Comparison of ENCODE assay signal across 10 cellular contexts in genomic region chr3:132343018-132343612, GRCh38. TPM values are rescaled to one million over a fixed set of nuclear protein-coding genes. Genes with fewer than 3 reads are reported as not detected.
DNase-seq lines count a peak whose midpoint lies in the region; ATAC-seq lines count a peak whose summit lies in the region.
"Had no signal": no experiment of that assay in that cellular context is flagged by ENCODE, and none has a peak within 500 bp of the region (broad histone marks: within the 10 kb centered on the region; RNA-seq: fewer than 3 reads in every experiment).

No MANE protein-coding gene starts in this region.

- peaks cover 2% of the 10 kb centered on the region for H3K4me1 Mint-ChIP-seq in activated CD4-positive, alpha-beta T cell treated with anti-CD3 and anti-CD28 coated beads for 36 hours
- peaks cover 1% of the 10 kb centered on the region for H3K4me1 Mint-ChIP-seq in activated CD4-positive, alpha-beta T cell treated with anti-CD3 and anti-CD28 coated beads, Interleukin-2, amount 10 ng/mL, durations not matched to agents 7 days and 5 days
- H3K4me1 Mint-ChIP-seq: activated naive CD8-positive, alpha-beta T cell treated with anti-CD3 and anti-CD28 coated beads, Interleukin-2, amount 10 ng/mL, durations not matched to agents 7 days and 5 days had no signal

- peaks cover 4% of the 10 kb centered on the region for H3K27me3 Mint-ChIP-seq in activated CD4-positive, alpha-beta T cell treated with anti-CD3 and anti-CD28 coated beads for 36 hours
- H3K27me3 Mint-ChIP-seq in activated CD4-positive, alpha-beta T cell treated with anti-CD3 and anti-CD28 coated beads, Interleukin-2, amount 10 ng/mL, durations not matched to agents 7 days and 5 days = peaks cover 8% of the 10 kb centered on the region

- no peak overlapping the region for H3K27ac Mint-ChIP-seq in activated CD4-positive, alpha-beta T cell treated with anti-CD3 and anti-CD28 coated beads for 36 hours
- no peak overlapping the region for H3K27ac Mint-ChIP-seq in activated CD4-positive, alpha-beta T cell treated with anti-CD3 and anti-CD28 coated beads, Interleukin-2, amount 10 ng/mL, durations not matched to agents 7 days and 5 days
- H3K27ac Mint-ChIP-seq: activated naive CD8-positive, alpha-beta T cell treated with anti-CD3 and anti-CD28 coated beads, Interleukin-2, amount 10 ng/mL, durations not matched to agents 7 days and 5 days; CD8-positive, alpha-beta memory T cell had no signal

- CTCF ChIA-PET in activated CD4-positive, alpha-beta T cell treated with anti-CD3 and anti-CD28 coated beads for 36 hours (lab: Charles Lee) = interaction anchor here (0.6 to 2.3 kb wide), 20 partner anchors 8 to 1172 kb away, joined by 3 to 17 read pairs (median 4); no protein-coding TSS in a partner anchor
- CTCF ChIA-PET in activated CD4-positive, alpha-beta T cell treated with anti-CD3 and anti-CD28 coated beads, Interleukin-2, amount 10 ng/mL, durations not matched to agents 7 days and 5 days (lab: Charles Lee) = interaction anchor here (0.9 kb wide), 1 partner anchor 8 kb away, joined by 5 read pairs; no protein-coding TSS in a partner anchor

- POLR2A ChIA-PET in activated CD4-positive, alpha-beta T cell treated with anti-CD3 and anti-CD28 coated beads for 36 hours (lab: Charles Lee) = no interaction called here
- POLR2A ChIA-PET in activated CD4-positive, alpha-beta T cell treated with anti-CD3 and anti-CD28 coated beads, Interleukin-2, amount 10 ng/mL, durations not matched to agents 7 days and 5 days (lab: Charles Lee) = no interaction called here

- no peak for ATAC-seq in activated CD4-positive, alpha-beta T cell treated with anti-CD3 and anti-CD28 coated beads for 36 hours
- ATAC-seq in HG03066 (IDR thresholded peaks at IDR 0.05; ENCODE audit: low read depth, unreplicated experiment) = peak; percentile 58
- no peak for ATAC-seq in HG03521 (IDR thresholded peaks at IDR 0.05; ENCODE audit: unreplicated experiment)

- intact Hi-C loops in activated CD4-positive, alpha-beta T cell treated with anti-CD3 and anti-CD28 coated beads for 36 hours (cut with DNase I, micrococcal nuclease) = loop anchor here (1.0 to 5.0 kb wide), 2 partner anchors 90 to 306 kb away; partner anchors contain the start of gene CPNE4 (in 1 of the 2)
- intact Hi-C loops in head of caudate nucleus (cut with DNase I) = loop anchor here (2.0 kb wide), 1 partner anchor 88 kb away; no protein-coding TSS in a partner anchor

- H3K9me3 Mint-ChIP-seq in activated CD4-positive, alpha-beta T cell treated with anti-CD3 and anti-CD28 coated beads for 36 hours (ENCODE audit: low read depth) = no peaks in the 10 kb centered on the region
- H3K9me3 Mint-ChIP-seq in activated CD4-positive, alpha-beta T cell treated with anti-CD3 and anti-CD28 coated beads, Interleukin-2, amount 10 ng/mL, durations not matched to agents 7 days and 5 days = no peaks in the 10 kb centered on the region
- H3K9me3 Mint-ChIP-seq: activated naive CD8-positive, alpha-beta T cell treated with anti-CD3 and anti-CD28 coated beads, Interleukin-2, amount 10 ng/mL, durations not matched to agents 7 days and 5 days; CD8-positive, alpha-beta memory T cell had no signal

- no peak overlapping the region for H3K4me3 Mint-ChIP-seq in activated CD4-positive, alpha-beta T cell treated with anti-CD3 and anti-CD28 coated beads for 36 hours
- no peak overlapping the region for H3K4me3 Mint-ChIP-seq in activated CD4-positive, alpha-beta T cell treated with anti-CD3 and anti-CD28 coated beads, Interleukin-2, amount 10 ng/mL, durations not matched to agents 7 days and 5 days
- H3K4me3 Mint-ChIP-seq: activated naive CD8-positive, alpha-beta T cell treated with anti-CD3 and anti-CD28 coated beads, Interleukin-2, amount 10 ng/mL, durations not matched to agents 7 days and 5 days had no signal

- H3K36me3 Mint-ChIP-seq in activated CD4-positive, alpha-beta T cell treated with anti-CD3 and anti-CD28 coated beads for 36 hours (ENCODE audit: low read depth) = no peaks in the 10 kb centered on the region
- H3K36me3 Mint-ChIP-seq in activated CD4-positive, alpha-beta T cell treated with anti-CD3 and anti-CD28 coated beads, Interleukin-2, amount 10 ng/mL, durations not matched to agents 7 days and 5 days (ENCODE audit: low read depth) = no peaks in the 10 kb centered on the region
- H3K36me3 Mint-ChIP-seq: activated naive CD8-positive, alpha-beta T cell treated with anti-CD3 and anti-CD28 coated beads, Interleukin-2, amount 10 ng/mL, durations not matched to agents 7 days and 5 days; CD8-positive, alpha-beta memory T cell had no signal

- peak; percentile 25 for DNase-seq in activated CD4-positive, alpha-beta T cell treated with anti-CD3 and anti-CD28 coated beads for 36 hours
- no peak for DNase-seq in activated CD4-positive, alpha-beta T cell treated with anti-CD3 and anti-CD28 coated beads for 1 hour
- DNase-seq in NCI-H2227 treated with DMSO at 0.1 percent for 48 hours (lab: John Stamatoyannopoulos, UW) = peak; percentile 39
- peak; percentile 30 for DNase-seq in activated CD4-positive, alpha-beta T cell treated with anti-CD3 and anti-CD28 coated beads, Interleukin-2, amount 10 ng/mL, durations not matched to agents 7 days and 5 days
- DNase-seq in head of caudate nucleus = peak in 26 of 42 donors; percentile 5 to 80 (median 48)
- peak; percentile 66 for DNase-seq in pons (ENCODE audit: low spot score)
- DNase-seq: activated naive CD8-positive, alpha-beta T cell treated with anti-CD3 and anti-CD28 coated beads, Interleukin-2, amount 10 ng/mL, durations not matched to agents 7 days and 5 days had no signal

RNA-seq across cellular contexts. Expression of gene ACP3, which starts 25.9 kb away (rescaled TPM):
- total RNA-seq in activated CD4-positive, alpha-beta T cell treated with anti-CD3 and anti-CD28 coated beads for 36 hours = not detected
- total RNA-seq in activated CD4-positive, alpha-beta T cell treated with anti-CD3 and anti-CD28 coated beads, Interleukin-2, amount 10 ng/mL, durations not matched to agents 7 days and 5 days = not detected
- total RNA-seq: activated naive CD8-positive, alpha-beta T cell treated with anti-CD3 and anti-CD28 coated beads, Interleukin-2, amount 10 ng/mL, durations not matched to agents 7 days and 5 days; CD8-positive, alpha-beta memory T cell had no signal
